In genomic region chr1:224113545-224113917, GRCh38 we compare ENCODE assay signal across 8 cellular contexts. TPM values are rescaled to one million over a fixed set of nuclear protein-coding genes. Genes with fewer than 3 reads are reported as not detected.
DNase-seq lines count a peak whose midpoint lies in the region; ATAC-seq, FAIRE-seq and TF ChIP-seq lines count a peak whose summit lies in the region.

No MANE protein-coding gene starts in this region.

- peaks cover 16 to 31% (median 25%) of the 10 kb centered on the region in 10 experiments for H3K4me1 ChIP-seq in BLaER1 treated with 17β-estradiol and CSF1 and Interleukin-3, amounts not matched to agents 10 nM and 100 nM
- peaks cover 9% of the 10 kb centered on the region for H3K4me1 ChIP-seq in astrocyte (ENCODE audit: insufficient read depth, low read length)
- peaks cover 6% of the 10 kb centered on the region for H3K4me1 ChIP-seq in mucosa of stomach (ENCODE audit: control insufficient read depth, insufficient read depth, low read length)

- H3K27me3 ChIP-seq in BLaER1 treated with 17β-estradiol and CSF1 and Interleukin-3, amounts not matched to agents 10 nM and 100 nM, result no peaks in the 10 kb centered on the region
- H3K27me3 ChIP-seq in astrocyte (ENCODE audit: insufficient read depth, low read length) (no peaks in the 10 kb centered on the region), mucosa of stomach (ENCODE audit: control insufficient read depth, insufficient read depth, low read length) (no peaks in the 10 kb centered on the region)

- no peaks in the 10 kb centered on the region for H3K9me3 Mint-ChIP-seq in astrocyte (ENCODE audit: unreplicated experiment)

- peaks cover 6% of the 10 kb centered on the region for H3K4me1 Mint-ChIP-seq in astrocyte (ENCODE audit: low read depth, unreplicated experiment)

- H3K27ac Mint-ChIP-seq in astrocyte (ENCODE audit: unreplicated experiment), result no peak overlapping the region

- peak overlapping the region; percentile 91 to 98 (median 96) for H3K9ac ChIP-seq in BLaER1 treated with 17β-estradiol and CSF1 and Interleukin-3, amounts not matched to agents 10 nM and 100 nM
- H3K9ac ChIP-seq in astrocyte (ENCODE audit: low read length) (peak overlapping the region; percentile 93), mucosa of stomach (ENCODE audit: low read length) (peak overlapping the region; percentile 97)

- peak overlapping the region; percentile 71 to 95 (median 87) for H3K4me2 ChIP-seq in BLaER1 treated with 17β-estradiol and CSF1 and Interleukin-3, amounts not matched to agents 10 nM and 100 nM
- peak overlapping the region; percentile 94 for H3K4me2 ChIP-seq in astrocyte (ENCODE audit: low read length)

- TF ChIP-seq CTCF in HFF-Myc (IDR thresholded peaks at IDR 0.05; ENCODE audit: low read depth, low read length, missing control alignments), result no peak
- no peak for TF ChIP-seq CTCF in astrocyte (IDR thresholded peaks at IDR 0.05; ENCODE audit: insufficient read depth, low read depth, low read length)

- peaks cover 49% of the 10 kb centered on the region for H3K79me2 ChIP-seq in astrocyte (ENCODE audit: insufficient read depth, low read length)

- no peaks in the 10 kb centered on the region for H3K27me3 Mint-ChIP-seq in astrocyte (ENCODE audit: low read depth, unreplicated experiment)

- ATAC-seq in HG02763 (IDR thresholded peaks at IDR 0.05; ENCODE audit: unreplicated experiment) (no peak), HG03159 (IDR thresholded peaks at IDR 0.05; ENCODE audit: unreplicated experiment) (no peak), HG03175 (IDR thresholded peaks at IDR 0.05; ENCODE audit: unreplicated experiment) (no peak)

- H4K20me1 ChIP-seq in BLaER1 treated with 17β-estradiol and CSF1 and Interleukin-3, amounts not matched to agents 10 nM and 100 nM, result peaks cover 21 to 39% (median 34%) of the 10 kb centered on the region in 11 experiments; a peak in 20 of 22 replicates
- H4K20me1 ChIP-seq in astrocyte (ENCODE audit: insufficient read depth, low read length), result peaks cover 25% of the 10 kb centered on the region

- H2AFZ ChIP-seq in astrocyte (ENCODE audit: low read depth, low read length), result peak overlapping the region; percentile 73

- peaks cover 0 to 19% (median 12%) of the 10 kb centered on the region in 11 experiments; a peak in 13 of 22 replicates for H3K36me3 ChIP-seq in BLaER1 treated with 17β-estradiol and CSF1 and Interleukin-3, amounts not matched to agents 10 nM and 100 nM
- H3K36me3 ChIP-seq in astrocyte (ENCODE audit: insufficient read depth, low read length) (no peaks in the 10 kb centered on the region), mucosa of stomach (ENCODE audit: control insufficient read depth, insufficient read depth, low read length) (no peaks in the 10 kb centered on the region)

- no peak for DNase-seq in HFF-Myc (ENCODE audit: extremely low read depth, low read depth)
- DNase-seq in astrocyte (ENCODE audit: low read depth), result no peak
- no peak for DNase-seq in stimulated activated CD4-positive, alpha-beta T cell treated with anti-CD3 and anti-CD28 coated beads, Interleukin-2, amount 100 ng/mL, for 24 hours

- H3K9me3 ChIP-seq in BLaER1 treated with 17β-estradiol and CSF1 and Interleukin-3, amounts not matched to agents 10 nM and 100 nM (replicated peaks in 1 of 11), result no peaks in the 10 kb centered on the region
- no peaks in the 10 kb centered on the region for H3K9me3 ChIP-seq in astrocyte (ENCODE audit: insufficient read depth, low read depth, low read length)
- H3K9me3 ChIP-seq in mucosa of stomach (ENCODE audit: control insufficient read depth, low read length), result no peaks in the 10 kb centered on the region

- no peaks in the 10 kb centered on the region for H3K36me3 Mint-ChIP-seq in astrocyte (ENCODE audit: low read depth, unreplicated experiment)

- peak overlapping the region; percentile 93 for H3K4me3 Mint-ChIP-seq in astrocyte (ENCODE audit: unreplicated experiment)

- FAIRE-seq in astrocyte (lab: Jason Lieb, UNC), result no peak

- H3K27ac ChIP-seq in BLaER1 treated with 17β-estradiol and CSF1 and Interleukin-3, amounts not matched to agents 10 nM and 100 nM, result peak overlapping the region; percentile 90 to 97 (median 95)
- H3K27ac ChIP-seq in astrocyte (ENCODE audit: low read depth, low read length), result no peak overlapping the region

- H3K4me3 ChIP-seq in BLaER1 treated with 17β-estradiol and CSF1 and Interleukin-3, amounts not matched to agents 10 nM and 100 nM, result peak overlapping the region; percentile 80 to 98 (median 92)
- H3K4me3 ChIP-seq in HFF-Myc (replicated peaks; ENCODE audit: low read depth, low read length) (peak overlapping the region; percentile 97), astrocyte (ENCODE audit: insufficient read depth, low read depth, low read length) (peak overlapping the region; percentile 88), mucosa of stomach (ENCODE audit: low read length) (peak overlapping the region; percentile 95)

RNA-seq across cellular contexts. Expression of gene FBXO28, which starts 0.4 kb away (rescaled TPM):
- total RNA-seq in astrocyte, result 28.9 and 32.6 TPM in 2 replicates
